8 cellular contexts compared by ENCODE assay signal in the genomic region with DNA sequence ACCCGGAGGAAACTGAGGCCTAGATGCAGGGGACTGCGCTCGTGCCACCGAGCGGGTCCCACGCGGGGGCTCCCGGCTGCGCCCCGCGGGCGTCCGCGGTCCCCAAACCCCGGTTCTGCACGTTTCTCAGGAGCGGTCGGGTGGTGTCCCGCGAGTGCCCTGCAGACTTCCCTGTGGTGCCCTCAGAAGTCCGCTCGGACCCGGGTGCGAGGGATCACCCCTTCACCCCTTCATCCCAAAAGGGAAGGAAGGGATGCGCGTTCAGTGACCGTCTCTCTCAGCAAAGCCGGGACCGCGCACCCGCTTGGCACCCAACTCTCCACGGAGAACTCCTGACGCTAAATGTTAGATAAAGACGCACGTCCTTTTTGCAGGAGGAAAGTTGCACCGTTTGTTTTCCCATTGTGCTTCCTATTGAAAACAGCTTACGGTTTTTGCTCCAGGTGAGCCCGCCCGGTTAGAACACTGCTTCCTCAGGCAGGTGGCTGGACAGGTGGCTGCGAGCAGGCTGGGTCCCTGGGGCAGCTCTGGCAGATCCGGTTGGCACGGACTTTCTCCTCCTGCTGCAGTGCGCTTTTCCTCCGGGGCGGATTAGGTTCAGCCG. TPM values are rescaled to one million over a fixed set of nuclear protein-coding genes. Genes with fewer than 3 reads are reported as not detected.
A peak's percentile ranks its signal among the peaks of the same experiment; 100 is the strongest.
DNase-seq lines count a peak whose midpoint lies in the region; ATAC-seq and TF ChIP-seq lines count a peak whose summit lies in the region.

No MANE protein-coding gene starts in this region.

- ATAC-seq in HG03139 (IDR thresholded peaks at IDR 0.05; ENCODE audit: unreplicated experiment): peak; percentile 5

- peak overlapping the region; percentile 85 for H3K27ac ChIP-seq in neutrophil

- no peak for TF ChIP-seq CTCF in neutrophil (IDR thresholded peaks at IDR 0.05)

- DNase-seq in NCI-H2107 treated with DMSO at 0.1 percent for 48 hours (lab: John Stamatoyannopoulos, UW; ENCODE audit: unreplicated experiment) (peak; percentile 17), NCI-H2107 (lab: John Stamatoyannopoulos, UW) (no peak), fibroblast of peridontal ligament (ENCODE audit: extremely low read depth) (peak; percentile 12), GF-D8 (lab: John Stamatoyannopoulos, UW) (no peak), pons (ENCODE audit: low spot score) (no peak)
- DNase-seq in activated CD4-positive, alpha-beta memory T cell treated with anti-CD3 and anti-CD28 coated beads for 36 hours: peak; percentile 24

- peaks cover 74 to 78% of the 10 kb centered on the region in 2 experiments for H3K4me1 ChIP-seq in neutrophil (ENCODE audit: control insufficient read depth in 1 of 2, insufficient read depth in 1 of 2, low read depth in 1 of 2, low read length in 1 of 2)

- H3K36me3 ChIP-seq in neutrophil: no peaks in the 10 kb centered on the region

- H3K9me3 Mint-ChIP-seq in activated CD4-positive, alpha-beta memory T cell treated with anti-CD3 and anti-CD28 coated beads for 36 hours: no peaks in the 10 kb centered on the region

- CTCF ChIA-PET in activated CD4-positive, alpha-beta memory T cell treated with anti-CD3 and anti-CD28 coated beads for 36 hours (lab: Charles Lee): interaction anchor here (2.1 kb wide), 1 partner anchor 88 kb away, joined by 14 read pairs; no protein-coding TSS in a partner anchor

- H3K4me3 ChIP-seq in neutrophil (ENCODE audit: low read depth in 1 of 2, low read length in 1 of 2): peak overlapping the region; percentile 88 to 94

- no peaks in the 10 kb centered on the region for H3K27me3 Mint-ChIP-seq in activated CD4-positive, alpha-beta memory T cell treated with anti-CD3 and anti-CD28 coated beads for 36 hours

- H3K27ac Mint-ChIP-seq in activated CD4-positive, alpha-beta memory T cell treated with anti-CD3 and anti-CD28 coated beads for 36 hours: peak overlapping the region; percentile 40

- peaks cover 5% of the 10 kb centered on the region for H3K36me3 Mint-ChIP-seq in activated CD4-positive, alpha-beta memory T cell treated with anti-CD3 and anti-CD28 coated beads for 36 hours

- H3K9me3 ChIP-seq in neutrophil: no peaks in the 10 kb centered on the region

- POLR2A ChIA-PET in activated CD4-positive, alpha-beta memory T cell treated with anti-CD3 and anti-CD28 coated beads for 36 hours (lab: Charles Lee): interaction anchor here (1.5 to 1.7 kb wide), 2 partner anchors 11 to 87 kb away, joined by 4 to 7 read pairs; no protein-coding TSS in a partner anchor

- H3K27me3 ChIP-seq in neutrophil: no peaks in the 10 kb centered on the region

- H3K4me1 Mint-ChIP-seq in activated CD4-positive, alpha-beta memory T cell treated with anti-CD3 and anti-CD28 coated beads for 36 hours (ENCODE audit: low read depth): peaks cover 62% of the 10 kb centered on the region

- peak overlapping the region; percentile 78 for H3K4me3 Mint-ChIP-seq in activated CD4-positive, alpha-beta memory T cell treated with anti-CD3 and anti-CD28 coated beads for 36 hours

- intact Hi-C loops in activated CD4-positive, alpha-beta memory T cell treated with anti-CD3 and anti-CD28 coated beads for 36 hours (cut with micrococcal nuclease): loop anchor here (5.0 to 10.0 kb wide), 4 partner anchors 57 to 270 kb away; no protein-coding TSS in a partner anchor

RNA-seq across cellular contexts. Expression of a gene that starts 0.8 kb away (rescaled TPM):
- total RNA-seq in activated CD4-positive, alpha-beta memory T cell treated with anti-CD3 and anti-CD28 coated beads for 36 hours: 10 to 100 TPM; 44.2 to 46.4 TPM

RNA-seq across cellular contexts. Expression of a gene that starts 47.5 kb away (rescaled TPM):
- 1 to 10 TPM in 1 of 2 experiments, under 1 TPM in 1; 0.27 to 1.3 TPM for total RNA-seq in activated CD4-positive, alpha-beta memory T cell treated with anti-CD3 and anti-CD28 coated beads for 36 hours

Comparison
In these comparisons a context has a peak if more than half of its experiments do, and no peak if none do; other contexts are left out.
1. DNase-seq: peak in NCI-H2107 treated with DMSO at 0.1 percent for 48 hours (single experiment), activated CD4-positive, alpha-beta memory T cell treated with anti-CD3 and anti-CD28 coated beads for 36 hours (single experiment) and fibroblast of peridontal ligament (single experiment); none in NCI-H2107 (single experiment), GF-D8 (single experiment) and pons (single experiment).